8 cellular contexts compared by ENCODE assay signal in genomic region chr1:1206376-1207253, GRCh38. TPM values are rescaled to one million over a fixed set of nuclear protein-coding genes. Genes with fewer than 3 reads are reported as not detected.
DNase-seq lines count a peak whose midpoint lies in the region; ATAC-seq, FAIRE-seq and TF ChIP-seq lines count a peak whose summit lies in the region.

A gene with protein sequence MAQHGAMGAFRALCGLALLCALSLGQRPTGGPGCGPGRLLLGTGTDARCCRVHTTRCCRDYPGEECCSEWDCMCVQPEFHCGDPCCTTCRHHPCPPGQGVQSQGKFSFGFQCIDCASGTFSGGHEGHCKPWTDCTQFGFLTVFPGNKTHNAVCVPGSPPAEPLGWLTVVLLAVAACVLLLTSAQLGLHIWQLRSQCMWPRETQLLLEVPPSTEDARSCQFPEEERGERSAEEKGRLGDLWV (minus strand): TSS chr1:1206592. CDS start chr1:1206571, 21 bp downstream.

- H3K27ac ChIP-seq in iPS-20b (ENCODE audit: low read length) (no peak within 1 kb of the TSS), tibial artery (no peak within 1 kb of the TSS)

- H3K27ac Mint-ChIP-seq in stimulated activated naive CD8-positive, alpha-beta T cell treated with anti-CD3 and anti-CD28 coated beads, Interleukin-15, amount 100 ng/mL, for 72 hours = peak within 1 kb of the TSS; percentile 67 to 87

- peaks cover 24% of the 10 kb centered on the region for H3K4me1 Mint-ChIP-seq in activated T-cell treated with anti-CD3 and anti-CD28 coated beads, Interleukin-2, amount 50 U/mL, for 4 hours (ENCODE audit: low read depth)
- peaks cover 73% of the 10 kb centered on the region for H3K4me1 Mint-ChIP-seq in stimulated activated naive CD8-positive, alpha-beta T cell treated with anti-CD3 and anti-CD28 coated beads, Interleukin-15, amount 100 ng/mL, for 72 hours

- no peak for TF ChIP-seq CTCF in tibial artery (IDR thresholded peaks at IDR 0.05)

- peak; percentile 62 for DNase-seq in stimulated activated naive CD4-positive, alpha-beta T cell treated with Interleukin-2 at 50 U/mL for 16 hours (lab: John Stamatoyannopoulos, UW)
- no peak for DNase-seq in stimulated activated naive CD4-positive, alpha-beta T cell (lab: John Stamatoyannopoulos, UW)
- peak; percentile 61 for DNase-seq in activated T-cell treated with anti-CD3 and anti-CD28 coated beads, Interleukin-2, amount 50 U/mL, for 4 hours
- peak; percentile 54 to 74 for DNase-seq in stimulated activated naive CD8-positive, alpha-beta T cell treated with anti-CD3 and anti-CD28 coated beads, Interleukin-15, amount 100 ng/mL, for 72 hours
- no peak for DNase-seq in tibial artery
- DNase-seq in urothelium cell line (ENCODE audit: low spot score) = no peak

- H3K4me1 ChIP-seq in iPS-20b (ENCODE audit: insufficient read depth, low read length) (no peaks in the 10 kb centered on the region), tibial artery (peaks cover 0 to 30% (median 19%) of the 10 kb centered on the region in 4 donors)

- peak; percentile 5 to 13 for ATAC-seq in activated T-cell treated with anti-CD3 and anti-CD28 coated beads, Interleukin-2, amount 50 U/mL, for 4 hours
- ATAC-seq in stimulated activated naive CD8-positive, alpha-beta T cell treated with anti-CD3 and anti-CD28 coated beads, Interleukin-15, amount 100 ng/mL, for 72 hours = peak; percentile 38
- no peak for ATAC-seq in HG03342 (IDR thresholded peaks at IDR 0.05; ENCODE audit: unreplicated experiment)

- no peaks in the 10 kb centered on the region for H3K27me3 Mint-ChIP-seq in activated T-cell treated with anti-CD3 and anti-CD28 coated beads, Interleukin-2, amount 50 U/mL, for 4 hours (ENCODE audit: low read depth)
- no peaks in the 10 kb centered on the region for H3K27me3 Mint-ChIP-seq in stimulated activated naive CD8-positive, alpha-beta T cell treated with anti-CD3 and anti-CD28 coated beads, Interleukin-15, amount 100 ng/mL, for 72 hours

- no peak for FAIRE-seq in urothelium cell line (lab: Jason Lieb, UNC)

- peaks cover 30% of the 10 kb centered on the region for H3K27me3 ChIP-seq in iPS-20b (ENCODE audit: insufficient read depth, low read length)
- H3K27me3 ChIP-seq in tibial artery = peaks cover 0 to 68% of the 10 kb centered on the region in 2 donors

- H3K36me3 ChIP-seq in iPS-20b (ENCODE audit: insufficient read depth, low read depth, low read length) = no peaks in the 10 kb centered on the region
- H3K36me3 ChIP-seq in tibial artery = no peaks in the 10 kb centered on the region

- H3K4me3 ChIP-seq in iPS-20b (ENCODE audit: low read length) (peak within 1 kb of the TSS; percentile 53; the same call in 1 of the 2 replicates), tibial artery (peak within 1 kb of the TSS in 1 of 2 donors; percentile 4)

- H3K9me3 Mint-ChIP-seq in activated T-cell treated with anti-CD3 and anti-CD28 coated beads, Interleukin-2, amount 50 U/mL, for 4 hours = no peaks in the 10 kb centered on the region
- H3K9me3 Mint-ChIP-seq in stimulated activated naive CD8-positive, alpha-beta T cell treated with anti-CD3 and anti-CD28 coated beads, Interleukin-15, amount 100 ng/mL, for 72 hours = no peaks in the 10 kb centered on the region

- H3K9ac ChIP-seq in iPS-20b (ENCODE audit: low read depth, low read length) = no peak within 1 kb of the TSS

- peak within 1 kb of the TSS; percentile 80 for H3K4me3 Mint-ChIP-seq in activated T-cell treated with anti-CD3 and anti-CD28 coated beads, Interleukin-2, amount 50 U/mL, for 4 hours
- H3K4me3 Mint-ChIP-seq in stimulated activated naive CD8-positive, alpha-beta T cell treated with anti-CD3 and anti-CD28 coated beads, Interleukin-15, amount 100 ng/mL, for 72 hours = peak within 1 kb of the TSS; percentile 93 to 98

- intact Hi-C loops in tibial artery (cut with DNase I; ENCODE audit: low total_unique reads) = no loop called here

- H3K9me3 ChIP-seq in iPS-20b (ENCODE audit: insufficient read depth, low read depth, low read length) (no peaks in the 10 kb centered on the region), tibial artery (no peaks in the 10 kb centered on the region)

- no peaks in the 10 kb centered on the region for H3K36me3 Mint-ChIP-seq in activated T-cell treated with anti-CD3 and anti-CD28 coated beads, Interleukin-2, amount 50 U/mL, for 4 hours (ENCODE audit: insufficient read depth)

RNA-seq across cellular contexts. Expression of the gene that starts here (rescaled TPM):
- 100 to 1,000 TPM; 102 to 212 (median 155) TPM for total RNA-seq in activated T-cell treated with anti-CD3 and anti-CD28 coated beads, Interleukin-2, amount 50 U/mL, for 4 hours

Comparison
In these comparisons a context has a peak if more than half of its experiments do, and no peak if none do; other contexts are left out.
1. DNase-seq: peak in stimulated activated naive CD4-positive, alpha-beta T cell treated with Interleukin-2 at 50 U/mL for 16 hours (single experiment), activated T-cell treated with anti-CD3 and anti-CD28 coated beads, Interleukin-2, amount 50 U/mL, for 4 hours (single experiment) and stimulated activated naive CD8-positive, alpha-beta T cell treated with anti-CD3 and anti-CD28 coated beads, Interleukin-15, amount 100 ng/mL, for 72 hours (2 of 2); none in stimulated activated naive CD4-positive, alpha-beta T cell (0 of 6), tibial artery (0 of 2) and urothelium cell line (single experiment).